1 cellular context compared by ENCODE assay signal in the genomic region with DNA sequence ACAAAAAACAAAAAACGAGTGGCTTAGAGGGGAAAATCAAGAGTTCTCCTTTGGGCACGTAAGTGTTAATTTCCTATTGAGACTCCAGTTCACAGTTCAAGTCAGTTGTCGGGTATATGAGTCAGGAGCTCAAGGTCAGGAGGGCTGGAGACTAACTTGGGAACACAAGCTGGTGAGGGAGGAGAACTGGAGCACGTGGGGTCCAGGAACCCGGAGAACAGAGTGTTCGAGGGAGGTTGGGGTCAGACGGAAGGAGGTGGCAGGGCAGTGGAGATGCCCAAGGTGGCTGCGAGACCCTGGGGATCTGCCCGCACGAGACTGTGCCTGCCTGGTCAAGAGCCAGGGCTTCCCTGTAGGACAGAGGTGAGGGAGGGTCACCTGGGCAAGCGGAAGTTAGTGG.
TF ChIP-seq lines count a peak whose summit lies in the region.

No MANE protein-coding gene starts in this region.

TF ChIP-seq in HepG2, 621 proteins besides CTCF, POLR2A, EP300 and RAD21 (continued from another document):
- TF ChIP-seq PATZ1 (CRISPR knock-in tag; IDR thresholded peaks at IDR 0.05), result peak; percentile 8; the same call in 1 of the 2 replicates
- peak; percentile 39; the same call in 1 of the 2 replicates for TF ChIP-seq ZBTB33 (CRISPR knock-in tag; IDR thresholded peaks at IDR 0.05)
- TF ChIP-seq ZMAT3 (CRISPR knock-in tag; conservative IDR thresholded peaks at IDR 0.05), result no peak
- TF ChIP-seq TFDP1 (CRISPR knock-in tag; IDR thresholded peaks at IDR 0.05; ENCODE audit: borderline replicate concordance), result peak; percentile 54; the same call in 1 of the 2 replicates
- TF ChIP-seq PRDM4 (CRISPR knock-in tag; IDR thresholded peaks at IDR 0.05; ENCODE audit: borderline replicate concordance), result no peak
- TF ChIP-seq, protein P1, sequence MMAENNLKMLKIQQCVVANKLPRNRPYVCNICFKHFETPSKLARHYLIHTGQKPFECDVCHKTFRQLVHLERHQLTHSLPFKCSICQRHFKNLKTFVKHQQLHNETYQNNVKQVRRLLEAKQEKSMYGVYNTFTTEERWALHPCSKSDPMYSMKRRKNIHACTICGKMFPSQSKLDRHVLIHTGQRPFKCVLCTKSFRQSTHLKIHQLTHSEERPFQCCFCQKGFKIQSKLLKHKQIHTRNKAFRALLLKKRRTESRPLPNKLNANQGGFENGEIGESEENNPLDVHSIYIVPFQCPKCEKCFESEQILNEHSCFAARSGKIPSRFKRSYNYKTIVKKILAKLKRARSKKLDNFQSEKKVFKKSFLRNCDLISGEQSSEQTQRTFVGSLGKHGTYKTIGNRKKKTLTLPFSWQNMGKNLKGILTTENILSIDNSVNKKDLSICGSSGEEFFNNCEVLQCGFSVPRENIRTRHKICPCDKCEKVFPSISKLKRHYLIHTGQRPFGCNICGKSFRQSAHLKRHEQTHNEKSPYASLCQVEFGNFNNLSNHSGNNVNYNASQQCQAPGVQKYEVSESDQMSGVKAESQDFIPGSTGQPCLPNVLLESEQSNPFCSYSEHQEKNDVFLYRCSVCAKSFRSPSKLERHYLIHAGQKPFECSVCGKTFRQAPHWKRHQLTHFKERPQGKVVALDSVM (CRISPR knock-in tag; IDR thresholded peaks at IDR 0.05), result no peak
- TF ChIP-seq ARID2 (CRISPR knock-in tag; IDR thresholded peaks at IDR 0.05; ENCODE audit: borderline replicate concordance), result no peak
- TF ChIP-seq ZNF747 (CRISPR knock-in tag; IDR thresholded peaks at IDR 0.05; ENCODE audit: borderline replicate concordance), result no peak
- TF ChIP-seq SALL1 (CRISPR knock-in tag; IDR thresholded peaks at IDR 0.05), result peak; percentile 24
- peak; percentile 62 for TF ChIP-seq GATAD2A (CRISPR knock-in tag; IDR thresholded peaks at IDR 0.05)
